25 cellular contexts compared by ENCODE assay signal in genomic region chr1:74334147-74334546, GRCh38.
DNase-seq lines count a peak whose midpoint lies in the region; ATAC-seq, FAIRE-seq and TF ChIP-seq lines count a peak whose summit lies in the region.
"Had no signal": no experiment of that assay in that cellular context is flagged by ENCODE, and none has a peak within 500 bp of the region (broad histone marks: within the 10 kb centered on the region; RNA-seq: fewer than 3 reads in every experiment).

No MANE protein-coding gene starts in this region.

- FAIRE-seq in astrocyte (lab: Jason Lieb, UNC): no peak
- no peak for FAIRE-seq in D721Med (lab: Jason Lieb, UNC)
- FAIRE-seq: GM12892 had no signal

- H3K27me3 Mint-ChIP-seq in astrocyte (ENCODE audit: low read depth, unreplicated experiment): no peaks in the 10 kb centered on the region
- H3K27me3 Mint-ChIP-seq: CD4-positive, alpha-beta memory T cell had no signal

- no peak for ATAC-seq in HG03175 (IDR thresholded peaks at IDR 0.05; ENCODE audit: unreplicated experiment)
- ATAC-seq: GM23338, Panc1 had no signal

- no peaks in the 10 kb centered on the region for H3K36me3 ChIP-seq in astrocyte (ENCODE audit: insufficient read depth, low read length)
- no peaks in the 10 kb centered on the region for H3K36me3 ChIP-seq in kidney epithelial cell (ENCODE audit: control insufficient read depth, insufficient read depth, low read length)
- H3K36me3 ChIP-seq: BLaER1 treated with 17β-estradiol and CSF1 and Interleukin-3, amounts not matched to agents 10 nM and 100 nM; HAP-1 had no signal

- H2AFZ ChIP-seq in astrocyte (ENCODE audit: low read depth, low read length): no peak overlapping the region
- H2AFZ ChIP-seq: GM23338 had no signal

- no peak overlapping the region for H3K4me3 Mint-ChIP-seq in astrocyte (ENCODE audit: unreplicated experiment)
- H3K4me3 Mint-ChIP-seq: CD4-positive, alpha-beta memory T cell; GM23338 had no signal

- no peaks in the 10 kb centered on the region for H3K9me3 ChIP-seq in astrocyte (ENCODE audit: insufficient read depth, low read depth, low read length)
- H3K9me3 ChIP-seq: BLaER1 treated with 17β-estradiol and CSF1 and Interleukin-3, amounts not matched to agents 10 nM and 100 nM; Caco-2; HAP-1; SK-N-SH had no signal

- H3K4me1 ChIP-seq in astrocyte (ENCODE audit: insufficient read depth, low read length): no peaks in the 10 kb centered on the region
- H3K4me1 ChIP-seq: BLaER1 treated with 17β-estradiol and CSF1 and Interleukin-3, amounts not matched to agents 10 nM and 100 nM; Caco-2; HAP-1 had no signal

- H3K4me1 Mint-ChIP-seq in astrocyte (ENCODE audit: low read depth, unreplicated experiment): peaks cover 12% of the 10 kb centered on the region
- H3K4me1 Mint-ChIP-seq: CD4-positive, alpha-beta memory T cell; GM23338 had no signal

- H4K20me1 ChIP-seq in astrocyte (ENCODE audit: insufficient read depth, low read length): no peaks in the 10 kb centered on the region
- H4K20me1 ChIP-seq: BLaER1 treated with 17β-estradiol and CSF1 and Interleukin-3, amounts not matched to agents 10 nM and 100 nM had no signal

- TF ChIP-seq CTCF in astrocyte (IDR thresholded peaks at IDR 0.05; ENCODE audit: insufficient read depth, low read depth, low read length) (no peak), kidney epithelial cell (IDR thresholded peaks at IDR 0.05; ENCODE audit: insufficient read depth, low read length, poor library complexity, severe bottlenecking) (no peak), retinal pigment epithelial cell (conservative IDR thresholded peaks at IDR 0.05; ENCODE audit: low read depth, low read length) (no peak), D721Med (IDR thresholded peaks at IDR 0.05; ENCODE audit: insufficient read depth, missing control alignments) (no peak)

- no peaks in the 10 kb centered on the region for H3K27me3 ChIP-seq in astrocyte (ENCODE audit: insufficient read depth, low read length)
- no peaks in the 10 kb centered on the region for H3K27me3 ChIP-seq in kidney epithelial cell (ENCODE audit: control insufficient read depth, insufficient read depth, low read length)
- H3K27me3 ChIP-seq: BLaER1 treated with 17β-estradiol and CSF1 and Interleukin-3, amounts not matched to agents 10 nM and 100 nM had no signal

- no peak overlapping the region for H3K27ac ChIP-seq in astrocyte (ENCODE audit: low read depth, low read length)
- H3K27ac ChIP-seq: BLaER1 treated with 17β-estradiol and CSF1 and Interleukin-3, amounts not matched to agents 10 nM and 100 nM; KMS-11 had no signal

- no peaks in the 10 kb centered on the region for H3K36me3 Mint-ChIP-seq in astrocyte (ENCODE audit: low read depth, unreplicated experiment)
- H3K36me3 Mint-ChIP-seq: CD4-positive, alpha-beta memory T cell had no signal

- no peak overlapping the region for H3K4me2 ChIP-seq in astrocyte (ENCODE audit: low read length)
- H3K4me2 ChIP-seq: BLaER1 treated with 17β-estradiol and CSF1 and Interleukin-3, amounts not matched to agents 10 nM and 100 nM; GM23338; KMS-11; SK-N-SH had no signal

- H3K79me2 ChIP-seq in astrocyte (ENCODE audit: insufficient read depth, low read length): no peaks in the 10 kb centered on the region

- no peaks in the 10 kb centered on the region for H3K9me3 Mint-ChIP-seq in astrocyte (ENCODE audit: unreplicated experiment)
- H3K9me3 Mint-ChIP-seq: GM23338 had no signal

- peak overlapping the region; percentile 86 for H3K27ac Mint-ChIP-seq in astrocyte (ENCODE audit: unreplicated experiment)
- H3K27ac Mint-ChIP-seq: CD4-positive, alpha-beta memory T cell; GM23338 had no signal

- H3K9ac ChIP-seq in astrocyte (ENCODE audit: low read length): no peak overlapping the region
- H3K9ac ChIP-seq: BLaER1 treated with 17β-estradiol and CSF1 and Interleukin-3, amounts not matched to agents 10 nM and 100 nM; KMS-11; SK-N-SH had no signal

- H3K4me3 ChIP-seq in astrocyte (ENCODE audit: insufficient read depth, low read depth, low read length) (no peak overlapping the region), kidney epithelial cell (ENCODE audit: low read depth, low read length) (no peak overlapping the region), retinal pigment epithelial cell (ENCODE audit: low read length) (no peak overlapping the region)
- H3K4me3 ChIP-seq: BLaER1 treated with 17β-estradiol and CSF1 and Interleukin-3, amounts not matched to agents 10 nM and 100 nM; GM23338; HAP-1 had no signal

- DNase-seq in HT1080 (ENCODE audit: low read depth) (peak; percentile 24), astrocyte (ENCODE audit: low read depth) (peak; percentile 52), kidney epithelial cell (ENCODE audit: low read depth) (peak; percentile 9), retinal pigment epithelial cell (ENCODE audit: low read depth) (peak; percentile 34), D721Med (ENCODE audit: insufficient read length, low spot score) (no peak)
- no peak for DNase-seq in activated CD4-positive, CD25-positive, alpha-beta regulatory T cell (lab: John Stamatoyannopoulos, UW)
- DNase-seq: ACHN; Caco-2; CD4-positive, alpha-beta memory T cell; NCI-H1105; NCI-H146; NCI-H2029 treated with DMSO at 0.1 percent for 48 hours; NCI-H226; NCI-H510A treated with DMSO at 0.1 percent for 48 hours; NCI-H748 treated with DMSO at 0.1 percent for 48 hours; NK-92 treated with Interleukin-12 subunit alpha and Interleukin-12 subunit beta, amount 100 ng/mL, for 24 hours; SIG-M5; SK-N-SH had no signal

Comparison
In these comparisons a context has a peak if more than half of its experiments do, and no peak if none do; other contexts are left out.
1. DNase-seq: peak in HT1080 (single experiment), astrocyte (single experiment), kidney epithelial cell (single experiment) and retinal pigment epithelial cell (single experiment); none in activated CD4-positive, CD25-positive, alpha-beta regulatory T cell (0 of 4) and D721Med (single experiment).